Comparison of ENCODE assay signal across 16 cellular contexts in the genomic region with DNA sequence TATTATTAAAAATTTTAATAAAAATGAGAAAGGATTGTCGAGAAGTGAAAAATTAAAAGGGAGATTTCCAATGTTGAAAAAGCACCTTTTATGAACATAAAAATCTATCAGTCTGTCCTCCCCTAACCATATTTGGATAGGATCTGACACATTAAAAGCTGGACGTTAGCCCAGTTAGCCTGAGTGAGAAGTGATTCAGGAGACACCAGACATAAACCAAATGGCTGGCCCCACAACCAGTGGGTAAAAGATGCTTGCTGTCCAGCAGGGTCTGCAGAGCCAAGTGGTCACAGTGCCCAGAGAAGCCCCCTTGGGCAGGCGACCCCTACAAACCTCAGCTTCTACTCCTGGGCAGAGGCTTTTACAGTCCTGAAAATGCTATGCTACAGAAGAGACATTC.
DNase-seq lines count a peak whose midpoint lies in the region; ATAC-seq and TF ChIP-seq lines count a peak whose summit lies in the region.
"Had no signal": no experiment of that assay in that cellular context is flagged by ENCODE, and none has a peak within 500 bp of the region (broad histone marks: within the 10 kb centered on the region; RNA-seq: fewer than 3 reads in every experiment).

No MANE protein-coding gene starts in this region.

- CTCF ChIA-PET in AG04450 (lab: Charles Lee) = interaction anchor here (0.7 to 1.4 kb wide), 2 partner anchors 11 to 377 kb away, joined by 3 to 4 read pairs; no protein-coding TSS in a partner anchor

- in situ Hi-C loops in GM23248 (cut with MboI) = no loop called here

- no peak for TF ChIP-seq CTCF in AG04450 (IDR thresholded peaks at IDR 0.05; ENCODE audit: low read depth, low read length)

- no peaks in the 10 kb centered on the region for H3K79me2 ChIP-seq in GM23248 (ENCODE audit: insufficient read depth)

- H2AFZ ChIP-seq in GM23248 = no peak overlapping the region

- H3K36me3 ChIP-seq in GM23248 (ENCODE audit: low read depth) (no peaks in the 10 kb centered on the region), adipocyte (ENCODE audit: control insufficient read depth, insufficient read depth, low read length, severe bottlenecking) (no peaks in the 10 kb centered on the region)
- H3K36me3 ChIP-seq: gastrocnemius medialis had no signal

- ATAC-seq in HG03432 (IDR thresholded peaks at IDR 0.05; ENCODE audit: unreplicated experiment) = no peak
- ATAC-seq: gastrocnemius medialis had no signal

- H3K9me3 ChIP-seq in AG04450 (ENCODE audit: control insufficient read depth, insufficient read depth, low read length) (no peaks in the 10 kb centered on the region), GM23248 (ENCODE audit: low read depth) (no peaks in the 10 kb centered on the region), adipocyte (ENCODE audit: control insufficient read depth, low read length) (no peaks in the 10 kb centered on the region)
- H3K9me3 ChIP-seq: gastrocnemius medialis had no signal

- H3K4me1 ChIP-seq in GM23248 (ENCODE audit: insufficient read depth) (no peaks in the 10 kb centered on the region), adipocyte (ENCODE audit: control insufficient read depth, insufficient read depth, low read length) (no peaks in the 10 kb centered on the region)
- H3K4me1 ChIP-seq: gastrocnemius medialis had no signal

- no peak overlapping the region for H3K4me2 ChIP-seq in GM23248 (ENCODE audit: unreplicated experiment)

- WGBS in GM23248 (ENCODE audit: low coverage in 1 of 2, low lambda C conversion rate in 2 of 2, missing lambda C conversion rate in 2 of 2), 2 experiments = 26 to 28% methylated on average over 3 of the region's 3 CpGs

- H3F3A ChIP-seq in GM23248 (ENCODE audit: insufficient read depth) = no peaks in the 10 kb centered on the region

- no peak overlapping the region for H3K9ac ChIP-seq in GM23248
- H3K9ac ChIP-seq in adipocyte (ENCODE audit: low read length) = no peak overlapping the region

- DNase-seq in AG04450 (ENCODE audit: low read depth, low spot score) (peak; percentile 70), GM23248 (peak; percentile 56), adipocyte (ENCODE audit: low read depth) (peak; percentile 23), glomerular visceral epithelial cell (ENCODE audit: extremely low spot score) (peak; percentile 20), NCI-H345 (lab: John Stamatoyannopoulos, UW) (no peak)
- DNase-seq in stimulated activated CD4-positive, alpha-beta T cell treated with anti-CD3 and anti-CD28 coated beads, Interleukin-15, amount 100 ng/mL, for 24 hours = no peak
- no peak for DNase-seq in activated CD4-positive, CD25-positive, alpha-beta regulatory T cell (lab: John Stamatoyannopoulos, UW)
- DNase-seq: activated CD4-positive, alpha-beta T cell treated with anti-CD3 and anti-CD28 coated beads, Interleukin-2, amount 50 U/mL, for 4 hours; activated T-cell treated with anti-CD3 and anti-CD28 coated beads, Interleukin-2, amount 50 U/mL, for 1 hour; gastrocnemius medialis; H7; mesendoderm; MM.1S; NCI-H524 treated with DMSO at 0.1 percent for 48 hours; nephron progenitor cell had no signal

- no peak overlapping the region for H3K4me3 ChIP-seq in AG04450 (ENCODE audit: low read depth, low read length)
- H3K4me3 ChIP-seq in GM23248 = no peak overlapping the region
- H3K4me3 ChIP-seq in adipocyte (ENCODE audit: low read length) = no peak overlapping the region
- H3K4me3 ChIP-seq: gastrocnemius medialis had no signal

- H3K9me2 ChIP-seq in GM23248 (ENCODE audit: insufficient read depth) = no peaks in the 10 kb centered on the region

- H3K27me3 ChIP-seq in AG04450 (ENCODE audit: control insufficient read depth, insufficient read depth, low read length) (no peaks in the 10 kb centered on the region), GM23248 (replicated peaks; ENCODE audit: insufficient read depth) (no peaks in the 10 kb centered on the region), adipocyte (replicated peaks; ENCODE audit: control insufficient read depth, insufficient read depth, low read length) (no peaks in the 10 kb centered on the region)
- H3K27me3 ChIP-seq: gastrocnemius medialis had no signal

- POLR2A ChIA-PET in AG04450 (lab: Yijun Ruan, JAX) = interaction anchor here (0.6 kb wide), 1 partner anchor 129 kb away, joined by 3 read pairs; no protein-coding TSS in a partner anchor

- H4K20me1 ChIP-seq in GM23248 (ENCODE audit: insufficient read depth) = no peaks in the 10 kb centered on the region

- no peak overlapping the region for H3K27ac ChIP-seq in AG04450 (ENCODE audit: low read depth, low read length)
- H3K27ac ChIP-seq in GM23248 = no peak overlapping the region
- H3K27ac ChIP-seq: gastrocnemius medialis had no signal

Comparison
In these comparisons a context has a peak if more than half of its experiments do, and no peak if none do; other contexts are left out.
1. DNase-seq: peak in AG04450 (single experiment), GM23248 (single experiment), adipocyte (single experiment) and glomerular visceral epithelial cell (single experiment); none in stimulated activated CD4-positive, alpha-beta T cell treated with anti-CD3 and anti-CD28 coated beads, Interleukin-15, amount 100 ng/mL, for 24 hours (single experiment), activated CD4-positive, CD25-positive, alpha-beta regulatory T cell (0 of 4) and NCI-H345 (single experiment).